In the genomic region with DNA sequence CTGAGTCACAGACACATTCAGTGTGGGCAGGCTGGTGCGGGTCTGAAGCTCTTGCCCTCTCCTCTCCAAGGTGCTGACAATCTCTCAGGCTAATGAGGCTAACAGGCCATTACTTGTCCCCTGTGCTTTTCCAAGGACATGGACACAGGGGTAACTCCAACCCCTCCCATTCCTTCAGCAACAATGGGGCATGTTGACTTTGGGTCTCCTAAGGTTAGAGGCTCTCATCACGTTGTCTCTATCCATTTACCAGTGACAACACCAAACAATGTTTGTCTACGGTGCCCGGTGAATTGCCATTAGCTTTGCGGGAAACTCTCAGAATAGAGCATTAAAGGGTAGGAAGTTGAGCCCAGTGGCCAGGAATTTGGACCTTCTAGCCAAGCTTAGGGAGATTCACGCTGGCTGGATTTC, we compare ENCODE assay signal across 20 cellular contexts.
A peak's percentile ranks its signal among the peaks of the same experiment; 100 is the strongest.
DNase-seq lines count a peak whose midpoint lies in the region; ATAC-seq, FAIRE-seq and TF ChIP-seq lines count a peak whose summit lies in the region.
"Had no signal": no experiment of that assay in that cellular context is flagged by ENCODE, and none has a peak within 500 bp of the region (broad histone marks: within the 10 kb centered on the region; RNA-seq: fewer than 3 reads in every experiment).

No MANE protein-coding gene starts in this region.

- no peak overlapping the region for H3T11ph ChIP-seq in H9 (ENCODE audit: low read length)

- peak overlapping the region; percentile 28 to 29 for H2BK12ac ChIP-seq in mesenchymal stem cell (ENCODE audit: low read length in 2 of 2)
- H2BK12ac ChIP-seq in H9 (ENCODE audit: insufficient read length, low read depth, low read length), result no peak overlapping the region

- H3K23ac ChIP-seq in mesenchymal stem cell (ENCODE audit: low read length in 2 of 2) (no peak overlapping the region), H9 (ENCODE audit: insufficient read length, low read depth, low read length) (no peak overlapping the region)

- H3K27me3 Mint-ChIP-seq in H9 (ENCODE audit: low read depth), result peaks cover 2% of the 10 kb centered on the region; the same call in 1 of the 2 replicates

- H3K27ac ChIP-seq in HepG2 (ENCODE audit: extremely low read length, insufficient read depth, low read length) (no peak overlapping the region), right lobe of liver (no peak overlapping the region), mesenchymal stem cell (ENCODE audit: low read length, poor library complexity, severe bottlenecking) (no peak overlapping the region), uterus (no peak overlapping the region), MM.1S (ENCODE audit: low read length) (no peak overlapping the region), H9 (ENCODE audit: insufficient read length, low read depth, low read length) (no peak overlapping the region)
- H3K27ac ChIP-seq: SJSA1 had no signal

- H3K18ac ChIP-seq in mesenchymal stem cell (ENCODE audit: low read depth in 1 of 2, low read length in 2 of 2) (peak overlapping the region; percentile 11 to 67), H9 (ENCODE audit: insufficient read length, low read depth, low read length) (no peak overlapping the region)

- TF ChIP-seq EP300 in HepG2 (IDR thresholded peaks at IDR 0.05; ENCODE audit: low read depth in 2 of 2, low read length in 2 of 2) (peak in 1 of 2 experiments; percentile 50; a peak in 1 of 4 replicates), HepG2 (CRISPR knock-in tag; IDR thresholded peaks at IDR 0.05; ENCODE audit: borderline replicate concordance) (peak; percentile 47; the same call in 1 of the 2 replicates)

- H3K4me1 ChIP-seq in HepG2 (ENCODE audit: insufficient read depth, low read length) (peaks cover 40% of the 10 kb centered on the region), right lobe of liver (no peaks in the 10 kb centered on the region), mesenchymal stem cell (ENCODE audit: control insufficient read depth, insufficient read depth, low read depth, low read length) (no peaks in the 10 kb centered on the region), uterus (no peaks in the 10 kb centered on the region), MM.1S (ENCODE audit: low read length) (no peaks in the 10 kb centered on the region), H9 (ENCODE audit: insufficient read depth, low read length) (peaks cover 8% of the 10 kb centered on the region; the same call in 1 of the 2 replicates)
- H3K4me1 ChIP-seq: BE2C had no signal

- H2AFZ ChIP-seq in HepG2 (ENCODE audit: low read length) (peak overlapping the region; percentile 68), mesenchymal stem cell (ENCODE audit: low read depth, low read length) (no peak overlapping the region), MM.1S (ENCODE audit: low read length) (no peak overlapping the region), H9 (ENCODE audit: low read length) (no peak overlapping the region)

- H3K27ac Mint-ChIP-seq in H9, result no peak overlapping the region

- no peak for TF ChIP-seq RAD21 in HepG2 (CRISPR knock-in tag; IDR thresholded peaks at IDR 0.05)

- no TSS peak for BruUV-seq in HepG2 (replicated peaks; lab: Mats Ljungman, UMichigan)

- no peaks in the 10 kb centered on the region for H3K79me1 ChIP-seq in mesenchymal stem cell (replicated peaks; ENCODE audit: low read length, poor library complexity, severe bottlenecking)
- no peaks in the 10 kb centered on the region for H3K79me1 ChIP-seq in H9 (ENCODE audit: insufficient read depth, low read depth, low read length, poor library complexity, severe bottlenecking)

- H4K8ac ChIP-seq in mesenchymal stem cell (ENCODE audit: low read length) (no peak overlapping the region), H9 (replicated peaks; ENCODE audit: insufficient read length, low read depth, low read length) (no peak overlapping the region)

- no peaks in the 10 kb centered on the region for H3K9me3 Mint-ChIP-seq in H9

- peak; percentile 15 for FAIRE-seq in HepG2 (lab: Jason Lieb, UNC)
- FAIRE-seq: D721Med had no signal

- TF ChIP-seq POLR2A in HepG2 (IDR thresholded peaks at IDR 0.05; ENCODE audit: insufficient read depth in 1 of 2, low read depth in 2 of 2, low read length in 2 of 2) (no peak), right lobe of liver (IDR thresholded peaks at IDR 0.05) (no peak), uterus (IDR thresholded peaks at IDR 0.05) (no peak)

- no peak for TF ChIP-seq CTCF in HepG2 (CRISPR knock-in tag; IDR thresholded peaks at IDR 0.05)
- no peak for TF ChIP-seq CTCF in right lobe of liver (IDR thresholded peaks at IDR 0.05)
- TF ChIP-seq CTCF in uterus (IDR thresholded peaks at IDR 0.05), result no peak
- no peak for TF ChIP-seq CTCF in MM.1S (IDR thresholded peaks at IDR 0.05; ENCODE audit: low read length)
- no peak for TF ChIP-seq CTCF in H9 (conservative IDR thresholded peaks at IDR 0.05)

- H3K4ac ChIP-seq in mesenchymal stem cell (ENCODE audit: low read depth in 1 of 2, low read length in 2 of 2) (no peak overlapping the region), H9 (ENCODE audit: low read depth, low read length) (no peak overlapping the region)

- H3K36me3 Mint-ChIP-seq in H9 (ENCODE audit: insufficient read depth in 1 of 3, low read depth in 3 of 3), result no peaks in the 10 kb centered on the region

- no peaks in the 10 kb centered on the region for H3K27me3 ChIP-seq in HepG2 (ENCODE audit: control insufficient read depth in 1 of 2, insufficient read depth in 2 of 2, low read length in 2 of 2)
- no peaks in the 10 kb centered on the region for H3K27me3 ChIP-seq in right lobe of liver
- peaks cover 0 to 6% of the 10 kb centered on the region in 2 experiments for H3K27me3 ChIP-seq in mesenchymal stem cell (ENCODE audit: control insufficient read depth in 1 of 2, insufficient read depth in 1 of 2, low read length in 2 of 2)
- no peaks in the 10 kb centered on the region for H3K27me3 ChIP-seq in uterus
- no peaks in the 10 kb centered on the region for H3K27me3 ChIP-seq in MM.1S (replicated peaks; ENCODE audit: insufficient read depth, low read length)
- H3K27me3 ChIP-seq in H9 (ENCODE audit: insufficient read depth, low read length), result no peaks in the 10 kb centered on the region
- H3K27me3 ChIP-seq: BE2C, SJSA1 had no signal

- H4K5ac ChIP-seq in H9 (ENCODE audit: insufficient read length, low read depth, low read length), result no peak overlapping the region

- H4K91ac ChIP-seq in mesenchymal stem cell (ENCODE audit: low read length) (peak overlapping the region; percentile 92), H9 (ENCODE audit: insufficient read length, low read depth, low read length) (no peak overlapping the region)

- H2BK120ac ChIP-seq in mesenchymal stem cell (ENCODE audit: low read depth, low read length) (no peak overlapping the region), H9 (ENCODE audit: low read depth, low read length, poor library complexity, severe bottlenecking) (no peak overlapping the region)

- H3K9me2 ChIP-seq in MM.1S (replicated peaks; ENCODE audit: insufficient read depth, low read length), result no peaks in the 10 kb centered on the region

- no peak overlapping the region for H2BK15ac ChIP-seq in mesenchymal stem cell (ENCODE audit: low read depth, poor library complexity, severe bottlenecking)
- no peak overlapping the region for H2BK15ac ChIP-seq in H9 (ENCODE audit: low read depth, low read length)

- peak overlapping the region; percentile 80 for H3K4me2 ChIP-seq in HepG2 (ENCODE audit: low read depth, low read length)
- no peak overlapping the region for H3K4me2 ChIP-seq in mesenchymal stem cell (ENCODE audit: low read length, poor library complexity, severe bottlenecking)
- no peak overlapping the region for H3K4me2 ChIP-seq in MM.1S (ENCODE audit: low read depth, low read length)
- H3K4me2 ChIP-seq in H9 (ENCODE audit: insufficient read depth, insufficient read length, low read length), result no peak overlapping the region

- H2BK5ac ChIP-seq in mesenchymal stem cell (ENCODE audit: low read depth, low read length, poor library complexity, severe bottlenecking) (no peak overlapping the region), H9 (ENCODE audit: insufficient read length, low read length) (no peak overlapping the region)

- H2AK5ac ChIP-seq in mesenchymal stem cell (ENCODE audit: low read length, severe bottlenecking) (no peak overlapping the region), H9 (ENCODE audit: insufficient read length, low read length) (no peak overlapping the region)

- H3K14ac ChIP-seq in mesenchymal stem cell (ENCODE audit: low read length in 2 of 2) (no peak overlapping the region), H9 (ENCODE audit: insufficient read depth, low read length) (no peak overlapping the region)

- ATAC-seq in HepG2 (peak; percentile 80), right lobe of liver (no peak), GM18868 (IDR thresholded peaks at IDR 0.05; ENCODE audit: unreplicated experiment) (no peak)
- ATAC-seq: Right ventricle myocardium inferior had no signal

- H3K9ac ChIP-seq in HepG2 (ENCODE audit: insufficient read depth, low read depth, low read length) (peak overlapping the region; percentile 30; the same call in 1 of the 2 replicates), mesenchymal stem cell (ENCODE audit: low read length) (no peak overlapping the region), MM.1S (ENCODE audit: low read length) (no peak overlapping the region), H9 (ENCODE audit: extremely low read depth, insufficient read length, low read length) (no peak overlapping the region)

- DNase-seq in HepG2 (ENCODE audit: low spot score), result peak; percentile 80
- no peak for DNase-seq in right lobe of liver
- peak; percentile 25 for DNase-seq in NCI-H146 treated with DMSO at 0.1 percent for 48 hours (lab: John Stamatoyannopoulos, UW; ENCODE audit: unreplicated experiment)
- no peak for DNase-seq in mesenchymal stem cell
- no peak for DNase-seq in uterus
- no peak for DNase-seq in MM.1S
- DNase-seq in H9, result no peak
- DNase-seq: BE2C, DMS79, KG1, NCI-H1105, NCI-H1694, NCI-H2081 treated with DMSO at 0.1 percent for 48 hours, NCI-H446 treated with DMSO at 0.1 percent for 48 hours, NCI-H526 treated with DMSO at 0.1 percent for 48 hours had no signal

- intact Hi-C loops in HepG2 (cut with micrococcal nuclease; ENCODE audit: unreplicated experiment), result loop anchor here (1.0 kb wide), 1 partner anchor 80 kb away; no protein-coding TSS in a partner anchor
- intact Hi-C loops in right lobe of liver (cut with DNase I), result no loop called here
- intact Hi-C loops in uterus (cut with DNase I; ENCODE audit: low total_unique reads), result no loop called here

- no peaks in the 10 kb centered on the region for H3K79me2 ChIP-seq in HepG2 (ENCODE audit: insufficient read depth, low read length)
- no peaks in the 10 kb centered on the region for H3K79me2 ChIP-seq in MM.1S (ENCODE audit: low read length)
- H3K79me2 ChIP-seq in H9 (ENCODE audit: insufficient read depth, low read length), result no peaks in the 10 kb centered on the region

- H3K36me3 ChIP-seq in HepG2 (replicated peaks in 1 of 2; ENCODE audit: control insufficient read depth in 1 of 2, insufficient read depth in 2 of 2, low read length in 2 of 2) (no peaks in the 10 kb centered on the region), right lobe of liver (no peaks in the 10 kb centered on the region), mesenchymal stem cell (ENCODE audit: control insufficient read depth in 1 of 2, insufficient read depth in 2 of 2, low read depth in 1 of 2, low read length in 2 of 2) (no peaks in the 10 kb centered on the region), uterus (no peaks in the 10 kb centered on the region), MM.1S (replicated peaks; ENCODE audit: insufficient read depth, low read length) (no peaks in the 10 kb centered on the region)
- H3K36me3 ChIP-seq: BE2C, HAP-1, SJSA1 had no signal

- POLR2A ChIA-PET in HepG2 (lab: Yijun Ruan, JAX), result interaction anchor here (0.9 to 1.5 kb wide), 2 partner anchors 73 to 103 kb away, joined by 4 read pairs; no protein-coding TSS in a partner anchor

- H4K20me1 ChIP-seq in HepG2 (ENCODE audit: insufficient read depth, low read length), result no peaks in the 10 kb centered on the region
- no peaks in the 10 kb centered on the region for H4K20me1 ChIP-seq in MM.1S (ENCODE audit: insufficient read depth, low read length)
- H4K20me1 ChIP-seq in H9 (ENCODE audit: control insufficient read depth, insufficient read depth, insufficient read length), result no peaks in the 10 kb centered on the region

- H3K4me3 Mint-ChIP-seq in H9, result no peak overlapping the region

- H3K9me3 ChIP-seq in HepG2 (ENCODE audit: low read length) (no peaks in the 10 kb centered on the region), right lobe of liver (no peaks in the 10 kb centered on the region), mesenchymal stem cell (ENCODE audit: control insufficient read depth, low read length) (no peaks in the 10 kb centered on the region), uterus (no peaks in the 10 kb centered on the region), MM.1S (replicated peaks; ENCODE audit: insufficient read depth, low read length) (no peaks in the 10 kb centered on the region), H9 (ENCODE audit: control insufficient read depth, low read depth, low read length) (no peaks in the 10 kb centered on the region)
- H3K9me3 ChIP-seq: BE2C, HAP-1, SJSA1 had no signal

- H3F3A ChIP-seq in MM.1S (ENCODE audit: insufficient read depth, low read length), result no peaks in the 10 kb centered on the region

- no peaks in the 10 kb centered on the region for H3K23me2 ChIP-seq in H9 (ENCODE audit: insufficient read length, low read depth, low read length, poor library complexity, severe bottlenecking)

- no peak overlapping the region for H2BK20ac ChIP-seq in H9 (ENCODE audit: low read depth, low read length, poor library complexity, severe bottlenecking)

- no peak overlapping the region for H3K56ac ChIP-seq in H9 (ENCODE audit: insufficient read length, low read depth, low read length)

- peaks cover 27 to 39% of the 10 kb centered on the region in 2 experiments for H3K4me1 Mint-ChIP-seq in H9

- CTCF ChIA-PET in HepG2 (lab: Yijun Ruan, JAX; ENCODE audit: low intra/inter-chr PET ratio, low total read pairs), result no interaction called here

- H3K4me3 ChIP-seq in HepG2 (replicated peaks in 1 of 3; ENCODE audit: insufficient read depth in 1 of 3, low read depth in 2 of 3, low read length in 3 of 3) (peak overlapping the region in 1 of 3 experiments; percentile 39; a peak in 2 of 6 replicates), right lobe of liver (no peak overlapping the region), mesenchymal stem cell (ENCODE audit: insufficient read depth in 1 of 2, low read depth in 1 of 2, low read length in 2 of 2) (no peak overlapping the region), uterus (no peak overlapping the region), MM.1S (ENCODE audit: low read length) (no peak overlapping the region)
- H3K4me3 ChIP-seq: HAP-1, SJSA1 had no signal

- 6% methylated on average over 5 of the region's 6 CpGs for WGBS in HepG2 (ENCODE audit: low lambda C conversion rate)
- WGBS in right lobe of liver (ENCODE audit: insufficient coverage, low coverage, low lambda C conversion rate, missing lambda C conversion rate), result 92% methylated on average over 5 of the region's 6 CpGs
- 90% methylated on average over 6 of the region's 6 CpGs for WGBS in mesenchymal stem cell
- WGBS in H9 (ENCODE audit: extremely low coverage, insufficient read length, low lambda C conversion rate), result no CpG with 5 or more reads among the region's 6 CpGs

- in situ Hi-C loops in HepG2 (cut with HindIII; ENCODE audit: extremely low pct_ligation_motif_present, low pct_unique_long_range_greater_than_20kb), result no loop called here

Comparison
In these comparisons a context has a peak if more than half of its experiments do, and no peak if none do; other contexts are left out.
1. DNase-seq: peak in HepG2 (single experiment) and NCI-H146 treated with DMSO at 0.1 percent for 48 hours (single experiment); none in right lobe of liver (0 of 3), mesenchymal stem cell (single experiment), uterus (0 of 2), MM.1S (single experiment) and H9 (single experiment).